1 cellular context compared by ENCODE assay signal in genomic region chrX:103730746-103731508, GRCh38.
TF ChIP-seq lines count a peak whose summit lies in the region.

No MANE protein-coding gene starts in this region.

TF ChIP-seq in WTC11, 78 proteins besides CTCF, POLR2A, EP300 and RAD21 (continued from another document):
- TF ChIP-seq FOXP4 (CRISPR knock-in tag; IDR thresholded peaks at IDR 0.05) (no peak), ZNF232 (CRISPR knock-in tag; IDR thresholded peaks at IDR 0.05) (no peak), ZNF317 (CRISPR knock-in tag; IDR thresholded peaks at IDR 0.05; ENCODE audit: borderline replicate concordance, low read depth) (no peak), IRF2 (CRISPR knock-in tag; IDR thresholded peaks at IDR 0.05; ENCODE audit: borderline replicate concordance, low read depth) (no peak), KAT7 (CRISPR knock-in tag; IDR thresholded peaks at IDR 0.05; ENCODE audit: borderline replicate concordance) (no peak), ZNF281 (CRISPR knock-in tag; IDR thresholded peaks at IDR 0.05) (no peak), ELF4 (CRISPR knock-in tag; IDR thresholded peaks at IDR 0.05; ENCODE audit: low read depth) (no peak)
